3 cellular contexts compared by ENCODE assay signal in the genomic region with DNA sequence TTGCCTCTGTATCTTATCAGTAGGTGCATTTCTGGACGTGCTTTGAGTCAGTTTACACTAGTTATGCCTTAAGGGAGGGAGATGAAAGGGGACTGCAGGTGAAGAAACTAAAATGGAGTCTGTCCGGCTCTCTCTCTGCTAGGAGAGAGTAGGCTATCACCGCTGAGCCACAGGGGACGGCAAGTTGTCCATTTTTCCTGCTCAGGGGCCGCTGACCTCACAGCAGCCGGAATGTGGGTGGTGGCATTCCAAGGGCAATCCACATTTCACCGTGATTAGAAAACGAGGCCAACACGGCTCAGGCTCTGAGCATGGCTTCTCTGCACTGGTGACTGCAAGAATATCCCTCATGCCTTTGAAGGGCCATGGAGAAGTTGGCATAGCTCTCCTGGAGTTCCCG.
A peak's percentile ranks its signal among the peaks of the same experiment; 100 is the strongest.
TF ChIP-seq lines count a peak whose summit lies in the region.

No MANE protein-coding gene starts in this region.

TF ChIP-seq in A549, 52 proteins besides CTCF, POLR2A, EP300 and RAD21 (continues in another document):
- TF ChIP-seq ESRRA (IDR thresholded peaks at IDR 0.05; ENCODE audit: borderline replicate concordance, low read length) (no peak), ATOH8 (CRISPR knock-in tag; IDR thresholded peaks at IDR 0.05; ENCODE audit: low read depth) (peak; percentile 91), POLR2AphosphoS2 (conservative IDR thresholded peaks at IDR 0.05; ENCODE audit: low read length) (no peak), ZC3H11A (IDR thresholded peaks at IDR 0.05) (no peak), KDM1A (IDR thresholded peaks at IDR 0.05; ENCODE audit: low read depth) (no peak), TP53 (CRISPR knock-in tag; IDR thresholded peaks at IDR 0.05) (peak; percentile 46; the same call in 1 of the 2 replicates), NFE2L2 (conservative IDR thresholded peaks at IDR 0.05; ENCODE audit: low read length) (no peak), HMGXB4 (CRISPR knock-in tag; IDR thresholded peaks at IDR 0.05; ENCODE audit: borderline replicate concordance) (no peak), FOXS1 (CRISPR knock-in tag; IDR thresholded peaks at IDR 0.05) (peak; percentile 81), FOSL2 (IDR thresholded peaks at IDR 0.05) (no peak), FOSL2 (CRISPR knock-in tag; IDR thresholded peaks at IDR 0.05) (no peak), HOXA7 (CRISPR knock-in tag; IDR thresholded peaks at IDR 0.05) (no peak), USF2 (IDR thresholded peaks at IDR 0.05) (no peak), HOXB13 (CRISPR knock-in tag; IDR thresholded peaks at IDR 0.05; ENCODE audit: low read depth) (peak; percentile 94), BHLHE40 (IDR thresholded peaks at IDR 0.05; ENCODE audit: low read depth, low read length) (no peak), CEBPB (IDR thresholded peaks at IDR 0.05) (no peak), GATA3 (IDR thresholded peaks at IDR 0.05; ENCODE audit: borderline replicate concordance) (no peak), ZNF302 (CRISPR knock-in tag; IDR thresholded peaks at IDR 0.05) (peak; percentile 90), ZFP36 (IDR thresholded peaks at IDR 0.05; ENCODE audit: borderline replicate concordance, partially characterized antibody) (no peak), EHF (CRISPR knock-in tag; IDR thresholded peaks at IDR 0.05) (peak; percentile 90), ZSCAN20 (CRISPR knock-in tag; IDR thresholded peaks at IDR 0.05) (no peak)
- TF ChIP-seq, protein P1, sequence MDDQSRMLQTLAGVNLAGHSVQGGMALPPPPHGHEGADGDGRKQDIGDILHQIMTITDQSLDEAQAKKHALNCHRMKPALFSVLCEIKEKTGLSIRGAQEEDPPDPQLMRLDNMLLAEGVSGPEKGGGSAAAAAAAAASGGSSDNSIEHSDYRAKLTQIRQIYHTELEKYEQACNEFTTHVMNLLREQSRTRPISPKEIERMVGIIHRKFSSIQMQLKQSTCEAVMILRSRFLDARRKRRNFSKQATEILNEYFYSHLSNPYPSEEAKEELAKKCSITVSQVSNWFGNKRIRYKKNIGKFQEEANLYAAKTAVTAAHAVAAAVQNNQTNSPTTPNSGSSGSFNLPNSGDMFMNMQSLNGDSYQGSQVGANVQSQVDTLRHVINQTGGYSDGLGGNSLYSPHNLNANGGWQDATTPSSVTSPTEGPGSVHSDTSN (IDR thresholded peaks at IDR 0.05), result no peak

TF ChIP-seq in K562, 482 proteins besides CTCF, POLR2A, EP300 and RAD21:
- TF ChIP-seq NFIC (IDR thresholded peaks at IDR 0.05) (no peak), SNIP1 (IDR thresholded peaks at IDR 0.05; ENCODE audit: low read depth) (no peak), MEF2D (tag; conservative IDR thresholded peaks at IDR 0.05; ENCODE audit: low read depth) (0 out of 2 replicates have a peak, but pooled peaks have one; percentile 29), PTTG1 (tag; IDR thresholded peaks at IDR 0.05; ENCODE audit: low read depth) (peak; percentile 63; the same call in 1 of the 2 replicates), HDAC8 (tag; IDR thresholded peaks at IDR 0.05) (0 out of 2 replicates have a peak, but pooled peaks have one; percentile 35), MLLT1 (IDR thresholded peaks at IDR 0.05) (no peak), BRCA1 (IDR thresholded peaks at IDR 0.05) (no peak), BRCA1 (CRISPR knock-in tag; IDR thresholded peaks at IDR 0.05) (no peak), HIVEP1 (CRISPR knock-in tag; IDR thresholded peaks at IDR 0.05) (no peak), ZNF263 (CRISPR knock-in tag; IDR thresholded peaks at IDR 0.05; ENCODE audit: borderline replicate concordance) (no peak), MECOM (CRISPR knock-in tag; IDR thresholded peaks at IDR 0.05) (no peak), HMBOX1 (IDR thresholded peaks at IDR 0.05) (no peak), LCOR (CRISPR knock-in tag; IDR thresholded peaks at IDR 0.05) (no peak), ZBTB12 (CRISPR knock-in tag; IDR thresholded peaks at IDR 0.05) (no peak), RBM22 (IDR thresholded peaks at IDR 0.05; ENCODE audit: low read depth, low read length, poor library complexity, severe bottlenecking) (no peak), PTRF (tag; IDR thresholded peaks at IDR 0.05) (0 out of 2 replicates have a peak, but pooled peaks have one; percentile 31)
- TF ChIP-seq, protein P2, sequence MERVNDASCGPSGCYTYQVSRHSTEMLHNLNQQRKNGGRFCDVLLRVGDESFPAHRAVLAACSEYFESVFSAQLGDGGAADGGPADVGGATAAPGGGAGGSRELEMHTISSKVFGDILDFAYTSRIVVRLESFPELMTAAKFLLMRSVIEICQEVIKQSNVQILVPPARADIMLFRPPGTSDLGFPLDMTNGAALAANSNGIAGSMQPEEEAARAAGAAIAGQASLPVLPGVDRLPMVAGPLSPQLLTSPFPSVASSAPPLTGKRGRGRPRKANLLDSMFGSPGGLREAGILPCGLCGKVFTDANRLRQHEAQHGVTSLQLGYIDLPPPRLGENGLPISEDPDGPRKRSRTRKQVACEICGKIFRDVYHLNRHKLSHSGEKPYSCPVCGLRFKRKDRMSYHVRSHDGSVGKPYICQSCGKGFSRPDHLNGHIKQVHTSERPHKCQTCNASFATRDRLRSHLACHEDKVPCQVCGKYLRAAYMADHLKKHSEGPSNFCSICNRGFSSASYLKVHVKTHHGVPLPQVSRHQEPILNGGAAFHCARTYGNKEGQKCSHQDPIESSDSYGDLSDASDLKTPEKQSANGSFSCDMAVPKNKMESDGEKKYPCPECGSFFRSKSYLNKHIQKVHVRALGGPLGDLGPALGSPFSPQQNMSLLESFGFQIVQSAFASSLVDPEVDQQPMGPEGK (CRISPR knock-in tag; IDR thresholded peaks at IDR 0.05; ENCODE audit: borderline replicate concordance), result no peak

TF ChIP-seq in HepG2, 621 proteins besides CTCF, POLR2A, EP300 and RAD21 (continues in another document):
- peak in 1 of 2 experiments; percentile 51; a peak in 1 of 4 replicates for TF ChIP-seq NR2F1 (CRISPR knock-in tag; IDR thresholded peaks at IDR 0.05)
- TF ChIP-seq RXRB (CRISPR knock-in tag; IDR thresholded peaks at IDR 0.05; ENCODE audit: borderline replicate concordance), result peak; percentile 59
- TF ChIP-seq SRY (CRISPR knock-in tag; IDR thresholded peaks at IDR 0.05), result no peak
- peak; percentile 36; the same call in 1 of the 2 replicates for TF ChIP-seq ZNF574 (CRISPR knock-in tag; IDR thresholded peaks at IDR 0.05)
- TF ChIP-seq LCORL (IDR thresholded peaks at IDR 0.05), result no peak
- 0 out of 2 replicates have a peak, but pooled peaks have one; percentile 36 for TF ChIP-seq LCORL (CRISPR knock-in tag; IDR thresholded peaks at IDR 0.05)
- TF ChIP-seq HOXA5 (CRISPR knock-in tag; IDR thresholded peaks at IDR 0.05), result no peak
- TF ChIP-seq, protein P3, sequence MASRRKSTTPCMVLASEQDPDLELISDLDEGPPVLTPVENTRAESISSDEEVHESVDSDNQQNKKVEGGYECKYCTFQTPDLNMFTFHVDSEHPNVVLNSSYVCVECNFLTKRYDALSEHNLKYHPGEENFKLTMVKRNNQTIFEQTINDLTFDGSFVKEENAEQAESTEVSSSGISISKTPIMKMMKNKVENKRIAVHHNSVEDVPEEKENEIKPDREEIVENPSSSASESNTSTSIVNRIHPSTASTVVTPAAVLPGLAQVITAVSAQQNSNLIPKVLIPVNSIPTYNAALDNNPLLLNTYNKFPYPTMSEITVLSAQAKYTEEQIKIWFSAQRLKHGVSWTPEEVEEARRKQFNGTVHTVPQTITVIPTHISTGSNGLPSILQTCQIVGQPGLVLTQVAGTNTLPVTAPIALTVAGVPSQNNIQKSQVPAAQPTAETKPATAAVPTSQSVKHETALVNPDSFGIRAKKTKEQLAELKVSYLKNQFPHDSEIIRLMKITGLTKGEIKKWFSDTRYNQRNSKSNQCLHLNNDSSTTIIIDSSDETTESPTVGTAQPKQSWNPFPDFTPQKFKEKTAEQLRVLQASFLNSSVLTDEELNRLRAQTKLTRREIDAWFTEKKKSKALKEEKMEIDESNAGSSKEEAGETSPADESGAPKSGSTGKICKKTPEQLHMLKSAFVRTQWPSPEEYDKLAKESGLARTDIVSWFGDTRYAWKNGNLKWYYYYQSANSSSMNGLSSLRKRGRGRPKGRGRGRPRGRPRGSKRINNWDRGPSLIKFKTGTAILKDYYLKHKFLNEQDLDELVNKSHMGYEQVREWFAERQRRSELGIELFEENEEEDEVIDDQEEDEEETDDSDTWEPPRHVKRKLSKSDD (CRISPR knock-in tag; IDR thresholded peaks at IDR 0.05; ENCODE audit: low read depth), result 0 out of 2 replicates have a peak, but pooled peaks have one; percentile 44
- peak; percentile 17; the same call in 1 of the 2 replicates for TF ChIP-seq SAP130 (CRISPR knock-in tag; IDR thresholded peaks at IDR 0.05; ENCODE audit: low read depth)
- TF ChIP-seq, protein P4, sequence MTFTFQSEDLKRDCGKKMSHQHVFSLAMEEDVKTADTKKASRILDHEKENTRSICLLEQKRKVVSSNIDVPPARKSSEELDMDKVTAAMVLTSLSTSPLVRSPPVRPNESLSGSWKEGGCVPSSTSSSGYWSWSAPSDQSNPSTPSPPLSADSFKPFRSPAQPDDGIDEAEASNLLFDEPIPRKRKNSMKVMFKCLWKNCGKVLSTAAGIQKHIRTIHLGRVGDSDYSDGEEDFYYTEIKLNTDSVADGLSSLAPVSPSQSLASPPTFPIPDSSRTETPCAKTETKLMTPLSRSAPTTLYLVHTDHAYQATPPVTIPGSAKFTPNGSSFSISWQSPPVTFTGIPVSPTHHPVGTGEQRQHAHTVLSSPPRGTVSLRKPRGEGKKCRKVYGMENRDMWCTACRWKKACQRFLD (CRISPR knock-in tag; IDR thresholded peaks at IDR 0.05; ENCODE audit: borderline replicate concordance), result no peak
- no peak for TF ChIP-seq NR0B2 (CRISPR knock-in tag; IDR thresholded peaks at IDR 0.05)
- peak; percentile 43; the same call in 1 of the 2 replicates for TF ChIP-seq GATAD2A (CRISPR knock-in tag; IDR thresholded peaks at IDR 0.05)
- peak; percentile 51 for TF ChIP-seq RXRA (CRISPR knock-in tag; IDR thresholded peaks at IDR 0.05)
- TF ChIP-seq RFX5 (IDR thresholded peaks at IDR 0.05; ENCODE audit: low read depth, low read length), result no peak
- TF ChIP-seq, protein P5, sequence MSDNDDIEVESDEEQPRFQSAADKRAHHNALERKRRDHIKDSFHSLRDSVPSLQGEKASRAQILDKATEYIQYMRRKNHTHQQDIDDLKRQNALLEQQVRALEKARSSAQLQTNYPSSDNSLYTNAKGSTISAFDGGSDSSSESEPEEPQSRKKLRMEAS (IDR thresholded peaks at IDR 0.05), result peak; percentile 60; the same call in 1 of the 2 replicates
- TF ChIP-seq MTERF4 (CRISPR knock-in tag; IDR thresholded peaks at IDR 0.05), result no peak
- peak; percentile 93 for TF ChIP-seq ZNF687 (CRISPR knock-in tag; IDR thresholded peaks at IDR 0.05)
- TF ChIP-seq ZNF143 (CRISPR knock-in tag; IDR thresholded peaks at IDR 0.05), result no peak
- no peak for TF ChIP-seq AHR (CRISPR knock-in tag; IDR thresholded peaks at IDR 0.05)
- 0 out of 2 replicates have a peak, but pooled peaks have one; percentile 18 for TF ChIP-seq ZNF24 (IDR thresholded peaks at IDR 0.05)
- peak; percentile 36; the same call in 1 of the 2 replicates for TF ChIP-seq NR2F6 (IDR thresholded peaks at IDR 0.05)
- peak; percentile 80 for TF ChIP-seq NR2F6 (CRISPR knock-in tag; IDR thresholded peaks at IDR 0.05)
- TF ChIP-seq KMT2A (CRISPR knock-in tag; IDR thresholded peaks at IDR 0.05), result no peak
